ENCODE assay signal across 1 cellular context in genomic region chr17:41665566-41666335, GRCh38.
TF ChIP-seq lines count a peak whose summit lies in the region.

No MANE protein-coding gene starts in this region.

TF ChIP-seq in HepG2, 621 proteins besides CTCF, POLR2A, EP300 and RAD21 (continued from another document and continues in another):
- TF ChIP-seq PAXIP1 (CRISPR knock-in tag; conservative IDR thresholded peaks at IDR 0.05) (no peak; the same call in none of the 2 replicates), ZMAT3 (CRISPR knock-in tag; conservative IDR thresholded peaks at IDR 0.05) (no peak), ZNF225 (CRISPR knock-in tag; IDR thresholded peaks at IDR 0.05) (0 out of 2 replicates have a peak, but pooled peaks have one; percentile 37), ZMAT5 (CRISPR knock-in tag; IDR thresholded peaks at IDR 0.05; ENCODE audit: borderline replicate concordance, low read depth) (no peak), ZNF253 (CRISPR knock-in tag; IDR thresholded peaks at IDR 0.05; ENCODE audit: borderline replicate concordance) (no peak), CBFB (CRISPR knock-in tag; IDR thresholded peaks at IDR 0.05) (peak; percentile 59; the same call in 1 of the 2 replicates), ZFYVE20 (CRISPR knock-in tag; IDR thresholded peaks at IDR 0.05; ENCODE audit: borderline replicate concordance, low read depth) (no peak), STAT6 (CRISPR knock-in tag; IDR thresholded peaks at IDR 0.05; ENCODE audit: borderline replicate concordance) (no peak; the same call in 1 of the 2 replicates), ZSCAN22 (CRISPR knock-in tag; IDR thresholded peaks at IDR 0.05) (no peak), ONECUT2 (CRISPR knock-in tag; IDR thresholded peaks at IDR 0.05) (no peak), ZBTB38 (CRISPR knock-in tag; IDR thresholded peaks at IDR 0.05) (peak; percentile 27; the same call in 1 of the 2 replicates), ZNF660 (CRISPR knock-in tag; IDR thresholded peaks at IDR 0.05; ENCODE audit: borderline replicate concordance, low read depth) (no peak), HOMEZ (CRISPR knock-in tag; IDR thresholded peaks at IDR 0.05; ENCODE audit: low read depth) (no peak), KLF16 (CRISPR knock-in tag; IDR thresholded peaks at IDR 0.05) (peak in 1 of 2 experiments; percentile 79; a peak in 2 of 4 replicates), STAG1 (CRISPR knock-in tag; IDR thresholded peaks at IDR 0.05) (no peak; the same call in 1 of the 2 replicates), HMGXB4 (CRISPR knock-in tag; IDR thresholded peaks at IDR 0.05; ENCODE audit: borderline replicate concordance in 1 of 2, low read depth in 1 of 2) (peak; percentile 96 to 99), ZNF34 (CRISPR knock-in tag; IDR thresholded peaks at IDR 0.05; ENCODE audit: borderline replicate concordance) (no peak), MTA1 (CRISPR knock-in tag; IDR thresholded peaks at IDR 0.05; ENCODE audit: borderline replicate concordance) (no peak; the same call in 1 of the 2 replicates), FOXK1 (CRISPR knock-in tag; IDR thresholded peaks at IDR 0.05; ENCODE audit: borderline replicate concordance, low read depth) (peak; percentile 64; the same call in 1 of the 2 replicates), PHF8 (CRISPR knock-in tag; IDR thresholded peaks at IDR 0.05) (peak; percentile 63; the same call in 1 of the 2 replicates), ZNF879 (CRISPR knock-in tag; IDR thresholded peaks at IDR 0.05) (0 out of 2 replicates have a peak, but pooled peaks have one; percentile 37), SNAPC4 (CRISPR knock-in tag; IDR thresholded peaks at IDR 0.05) (no peak), ZNF264 (CRISPR knock-in tag; IDR thresholded peaks at IDR 0.05) (no peak), PPARG (CRISPR knock-in tag; conservative IDR thresholded peaks at IDR 0.05) (0 out of 2 replicates have a peak, but pooled peaks have one; percentile 46), ZNF350 (CRISPR knock-in tag; IDR thresholded peaks at IDR 0.05; ENCODE audit: borderline replicate concordance, low read depth) (peak; percentile 66; the same call in 1 of the 2 replicates), ZBTB7A (CRISPR knock-in tag; IDR thresholded peaks at IDR 0.05) (no peak), ZSCAN31 (CRISPR knock-in tag; IDR thresholded peaks at IDR 0.05; ENCODE audit: low read depth) (peak; percentile 71), ARID5B (CRISPR knock-in tag; IDR thresholded peaks at IDR 0.05) (peak; percentile 64), NR2F6 (IDR thresholded peaks at IDR 0.05) (peak; percentile 25), NR2F6 (CRISPR knock-in tag; IDR thresholded peaks at IDR 0.05) (no peak), GLI4 (CRISPR knock-in tag; IDR thresholded peaks at IDR 0.05; ENCODE audit: borderline replicate concordance) (no peak), IRF1 (CRISPR knock-in tag; IDR thresholded peaks at IDR 0.05; ENCODE audit: low read depth) (0 out of 2 replicates have a peak, but pooled peaks have one; percentile 6)
